In genomic region chrX:38879631-38880220, GRCh38 we compare ENCODE assay signal across 8 cellular contexts.
DNase-seq lines count a peak whose midpoint lies in the region; ATAC-seq lines count a peak whose summit lies in the region.

No MANE protein-coding gene starts in this region.

- ATAC-seq in HG03066 (IDR thresholded peaks at IDR 0.05; ENCODE audit: low read depth, unreplicated experiment) (peak; percentile 49), memory B cell (ENCODE audit: low read depth) (peak; percentile 91)

- H3K27me3 Mint-ChIP-seq in activated CD4-positive, alpha-beta T cell treated with anti-CD3 and anti-CD28 coated beads, Interleukin-2, amount 10 ng/mL, durations not matched to agents 7 days and 5 days: no peaks in the 10 kb centered on the region
- H3K27me3 Mint-ChIP-seq in memory B cell: no peaks in the 10 kb centered on the region

- peak overlapping the region; percentile 79 for H3K27ac Mint-ChIP-seq in activated CD4-positive, alpha-beta T cell treated with anti-CD3 and anti-CD28 coated beads, Interleukin-2, amount 10 ng/mL, durations not matched to agents 7 days and 5 days
- peak overlapping the region; percentile 97 for H3K27ac Mint-ChIP-seq in memory B cell

- POLR2A ChIA-PET in activated CD4-positive, alpha-beta T cell treated with anti-CD3 and anti-CD28 coated beads, Interleukin-2, amount 10 ng/mL, durations not matched to agents 7 days and 5 days (lab: Charles Lee): no interaction called here

- H3K4me1 Mint-ChIP-seq in activated CD4-positive, alpha-beta T cell treated with anti-CD3 and anti-CD28 coated beads, Interleukin-2, amount 10 ng/mL, durations not matched to agents 7 days and 5 days: peaks cover 18% of the 10 kb centered on the region
- peaks cover 25% of the 10 kb centered on the region for H3K4me1 Mint-ChIP-seq in memory B cell

- H3K36me3 Mint-ChIP-seq in activated CD4-positive, alpha-beta T cell treated with anti-CD3 and anti-CD28 coated beads, Interleukin-2, amount 10 ng/mL, durations not matched to agents 7 days and 5 days (ENCODE audit: low read depth): no peaks in the 10 kb centered on the region
- H3K36me3 Mint-ChIP-seq in memory B cell: no peaks in the 10 kb centered on the region

- CTCF ChIA-PET in activated CD4-positive, alpha-beta T cell treated with anti-CD3 and anti-CD28 coated beads, Interleukin-2, amount 10 ng/mL, durations not matched to agents 7 days and 5 days (lab: Charles Lee): interaction anchor here (1.3 to 1.9 kb wide), 2 partner anchors 9 to 34 kb away, joined by 4 to 5 read pairs; no protein-coding TSS in a partner anchor

- peaks cover 4% of the 10 kb centered on the region for H3K9me3 Mint-ChIP-seq in activated CD4-positive, alpha-beta T cell treated with anti-CD3 and anti-CD28 coated beads, Interleukin-2, amount 10 ng/mL, durations not matched to agents 7 days and 5 days
- H3K9me3 Mint-ChIP-seq in memory B cell: no peaks in the 10 kb centered on the region

- DNase-seq in activated CD4-positive, alpha-beta T cell treated with anti-CD3 and anti-CD28 coated beads, Interleukin-2, amount 10 ng/mL, durations not matched to agents 7 days and 5 days: peak; percentile 17
- no peak for DNase-seq in activated CD4-positive, alpha-beta T cell treated with anti-CD3 and anti-CD28 coated beads for 4 hours
- DNase-seq in NCI-H69 (lab: John Stamatoyannopoulos, UW): peak; percentile 51
- DNase-seq in memory B cell (ENCODE audit: low spot score in 2 of 2): peak; percentile 18 to 61
- DNase-seq in activated CD4-positive, alpha-beta T cell treated with anti-CD3 and anti-CD28 coated beads, Interleukin-2, amount 50 U/mL, for 1 hour: no peak
- no peak for DNase-seq in stimulated activated CD4-positive, alpha-beta T cell treated with anti-CD3 and anti-CD28 coated beads, Interleukin-15, amount 100 ng/mL, for 24 hours
- no peak for DNase-seq in NCI-H2227 (lab: John Stamatoyannopoulos, UW; ENCODE audit: unreplicated experiment)

- no peak overlapping the region for H3K4me3 Mint-ChIP-seq in activated CD4-positive, alpha-beta T cell treated with anti-CD3 and anti-CD28 coated beads, Interleukin-2, amount 10 ng/mL, durations not matched to agents 7 days and 5 days
- peak overlapping the region; percentile 68 for H3K4me3 Mint-ChIP-seq in memory B cell

Comparison
In these comparisons a context has a peak if more than half of its experiments do, and no peak if none do; other contexts are left out.
1. DNase-seq: peak in activated CD4-positive, alpha-beta T cell treated with anti-CD3 and anti-CD28 coated beads, Interleukin-2, amount 10 ng/mL, durations not matched to agents 7 days and 5 days (single experiment), NCI-H69 (single experiment) and memory B cell (2 of 2); none in activated CD4-positive, alpha-beta T cell treated with anti-CD3 and anti-CD28 coated beads for 4 hours (0 of 2), activated CD4-positive, alpha-beta T cell treated with anti-CD3 and anti-CD28 coated beads, Interleukin-2, amount 50 U/mL, for 1 hour (single experiment), stimulated activated CD4-positive, alpha-beta T cell treated with anti-CD3 and anti-CD28 coated beads, Interleukin-15, amount 100 ng/mL, for 24 hours (single experiment) and NCI-H2227 (single experiment).